In genomic region chr1:185562623-185563359, GRCh38 we compare ENCODE assay signal across 15 cellular contexts.
A peak's percentile ranks its signal among the peaks of the same experiment; 100 is the strongest.
DNase-seq lines count a peak whose midpoint lies in the region; ATAC-seq and TF ChIP-seq lines count a peak whose summit lies in the region.
"Had no signal": no experiment of that assay in that cellular context is flagged by ENCODE, and none has a peak within 500 bp of the region (broad histone marks: within the 10 kb centered on the region; RNA-seq: fewer than 3 reads in every experiment).

No MANE protein-coding gene starts in this region.

- CTCF ChIA-PET in CD8-positive, alpha-beta memory T cell (lab: Charles Lee), result interaction anchor here (0.9 kb wide), 1 partner anchor 51 kb away, joined by 3 read pairs; no protein-coding TSS in a partner anchor
- CTCF ChIA-PET in PC-3 (lab: Charles Lee), result no interaction called here

- H3K27ac Mint-ChIP-seq in CD8-positive, alpha-beta memory T cell, result peak overlapping the region in 5 of 8 donors; percentile 11 to 80 (median 27)
- H3K27ac Mint-ChIP-seq: B cell had no signal

- H4K8ac ChIP-seq in trophoblast cell (ENCODE audit: low read depth, low read length), result no peak overlapping the region

- H2BK5ac ChIP-seq in trophoblast cell (ENCODE audit: low read depth, low read length, poor library complexity), result no peak overlapping the region

- H3K27ac ChIP-seq in CD8-positive, alpha-beta memory T cell (ENCODE audit: low read depth, low read length), result no peak overlapping the region
- H3K27ac ChIP-seq in PC-3 (ENCODE audit: low read length) (no peak overlapping the region), trophoblast cell (ENCODE audit: low read depth, low read length) (no peak overlapping the region)

- no peak overlapping the region for H3K4me3 Mint-ChIP-seq in CD8-positive, alpha-beta memory T cell
- H3K4me3 Mint-ChIP-seq: B cell had no signal

- no peaks in the 10 kb centered on the region for H4K20me1 ChIP-seq in PC-3 (ENCODE audit: low read length)

- no peak overlapping the region for H3K18ac ChIP-seq in trophoblast cell (ENCODE audit: low read length)

- no peaks in the 10 kb centered on the region for H3K27me3 ChIP-seq in CD8-positive, alpha-beta memory T cell (ENCODE audit: insufficient read depth, low read length, poor library complexity, severe bottlenecking)
- no peaks in the 10 kb centered on the region for H3K27me3 ChIP-seq in PC-3 (ENCODE audit: low read length)
- H3K27me3 ChIP-seq in trophoblast cell (ENCODE audit: insufficient read depth, low read length), result no peaks in the 10 kb centered on the region

- H3F3A ChIP-seq in PC-3 (ENCODE audit: low read length, unreplicated experiment), result no peaks in the 10 kb centered on the region

- H3K4me1 ChIP-seq in CD8-positive, alpha-beta memory T cell (ENCODE audit: insufficient read depth, low read length), result peaks cover 61% of the 10 kb centered on the region
- H3K4me1 ChIP-seq in PC-3 (ENCODE audit: insufficient read depth, low read length), result peaks cover 26% of the 10 kb centered on the region
- peaks cover 0 to 16% of the 10 kb centered on the region in 2 experiments for H3K4me1 ChIP-seq in trophoblast cell (ENCODE audit: control insufficient read depth in 1 of 2, insufficient read depth in 2 of 2, low read length in 2 of 2)

- TF ChIP-seq CTCF in PC-3 (conservative IDR thresholded peaks at IDR 0.05; ENCODE audit: low read depth, low read length) (no peak), fibroblast of villous mesenchyme (IDR thresholded peaks at IDR 0.05; ENCODE audit: insufficient read depth, low read depth, low read length) (no peak)

- no peak overlapping the region for H4K12ac ChIP-seq in trophoblast cell (ENCODE audit: low read depth, low read length)

- no peak overlapping the region for H3K4me3 ChIP-seq in CD8-positive, alpha-beta memory T cell (ENCODE audit: low read length)
- no peak overlapping the region for H3K4me3 ChIP-seq in PC-3 (ENCODE audit: low read length)
- H3K4me3 ChIP-seq in fibroblast of villous mesenchyme (ENCODE audit: low read depth, low read length), result no peak overlapping the region
- H3K4me3 ChIP-seq in trophoblast cell (ENCODE audit: low read depth, low read length), result no peak overlapping the region

- no peaks in the 10 kb centered on the region for H3K9me2 ChIP-seq in PC-3 (replicated peaks; ENCODE audit: low read length)

- no peaks in the 10 kb centered on the region for H3K9me3 Mint-ChIP-seq in CD8-positive, alpha-beta memory T cell

- peaks cover 31% of the 10 kb centered on the region for H3K79me1 ChIP-seq in trophoblast cell (ENCODE audit: low read length)

- H3K79me2 ChIP-seq in PC-3 (ENCODE audit: low read length) (no peaks in the 10 kb centered on the region), trophoblast cell (ENCODE audit: control insufficient read depth, insufficient read depth, low read length, poor library complexity) (peaks cover 4% of the 10 kb centered on the region)

- peak overlapping the region; percentile 94 for H2BK12ac ChIP-seq in trophoblast cell (ENCODE audit: low read length)

- no peak overlapping the region for H3K9ac ChIP-seq in PC-3 (ENCODE audit: low read length)
- H3K9ac ChIP-seq in trophoblast cell (ENCODE audit: low read length), result no peak overlapping the region

- H3K9me3 ChIP-seq in CD8-positive, alpha-beta memory T cell (ENCODE audit: low read length), result no peaks in the 10 kb centered on the region
- H3K9me3 ChIP-seq in PC-3 (ENCODE audit: low read length), result no peaks in the 10 kb centered on the region
- no peaks in the 10 kb centered on the region for H3K9me3 ChIP-seq in trophoblast cell (ENCODE audit: insufficient read depth, low read depth, low read length)

- ATAC-seq in PC-3, result no peak; the same call in 1 of the 2 replicates
- ATAC-seq: HepG2 had no signal

- H3K4ac ChIP-seq in trophoblast cell (ENCODE audit: low read depth, low read length), result no peak overlapping the region

- no peak for DNase-seq in CD8-positive, alpha-beta memory T cell
- DNase-seq in PC-3 (peak; percentile 59), fibroblast of villous mesenchyme (ENCODE audit: low read depth) (peak; percentile 23), trophoblast cell (no peak), DMS53 treated with DMSO at 0.1 percent for 48 hours (lab: John Stamatoyannopoulos, UW; ENCODE audit: unreplicated experiment) (no peak)
- DNase-seq in activated CD4-positive, alpha-beta T cell treated with anti-CD3 and anti-CD28 coated beads, Interleukin-2, amount 50 U/mL, for 1 hour, result no peak
- no peak for DNase-seq in stimulated activated CD4-positive, alpha-beta T cell treated with anti-CD3 and anti-CD28 coated beads, Interleukin-2, amount 100 ng/mL, for 24 hours
- DNase-seq: H7; Kasumi-1; NCI-H1436; NCI-H2081 treated with DMSO at 0.1 percent for 48 hours; NCI-H526; NK-92 treated with Interleukin-12 subunit alpha and Interleukin-12 subunit beta, amount 100 ng/mL, for 24 hours had no signal

- H3K4me2 ChIP-seq in PC-3 (ENCODE audit: low read length), result no peak overlapping the region
- no peak overlapping the region for H3K4me2 ChIP-seq in trophoblast cell (ENCODE audit: low read length)

- no peaks in the 10 kb centered on the region for H3K36me3 Mint-ChIP-seq in CD8-positive, alpha-beta memory T cell

- no peaks in the 10 kb centered on the region for H3K36me3 ChIP-seq in CD8-positive, alpha-beta memory T cell (ENCODE audit: insufficient read depth, low read length)
- H3K36me3 ChIP-seq in PC-3 (ENCODE audit: low read depth, low read length) (no peaks in the 10 kb centered on the region), trophoblast cell (ENCODE audit: control insufficient read depth in 1 of 2, insufficient read depth in 2 of 2, low read length in 2 of 2) (no peaks in the 10 kb centered on the region)

- H4K91ac ChIP-seq in trophoblast cell (ENCODE audit: low read depth, low read length), result no peak overlapping the region

- peaks cover 73 to 82% (median 81%) of the 10 kb centered on the region in 3 donors for H3K4me1 Mint-ChIP-seq in CD8-positive, alpha-beta memory T cell

- H2AK5ac ChIP-seq in trophoblast cell (ENCODE audit: low read length), result no peak overlapping the region

- intact Hi-C loops in PC-3 (cut with micrococcal nuclease), result loop anchor here (10.0 kb wide), 2 partner anchors 98 to 248 kb away; partner anchors contain the start of gene IVNS1ABP

- H2BK120ac ChIP-seq in trophoblast cell (ENCODE audit: insufficient read depth, low read length, poor library complexity), result peak overlapping the region; percentile 38

- no CpG with 5 or more reads among the region's 6 CpGs for WGBS in trophoblast cell (ENCODE audit: extremely low coverage, insufficient coverage, insufficient read length)

- BruUV-seq in PC-3 (replicated peaks; lab: Mats Ljungman, UMichigan), result no TSS peak

- H3K14ac ChIP-seq in trophoblast cell (ENCODE audit: low read length), result peak overlapping the region; percentile 40

- no peak overlapping the region for H3K23ac ChIP-seq in trophoblast cell (ENCODE audit: low read length)

- H3K27me3 Mint-ChIP-seq in CD8-positive, alpha-beta memory T cell, result no peaks in the 10 kb centered on the region
- H3K27me3 Mint-ChIP-seq: B cell had no signal

- POLR2A ChIA-PET in CD8-positive, alpha-beta memory T cell (lab: Charles Lee), result no interaction called here
- POLR2A ChIA-PET in PC-3 (lab: Charles Lee; ENCODE audit: unreplicated experiment), result no interaction called here

- H2AFZ ChIP-seq in PC-3 (ENCODE audit: low read length) (no peak overlapping the region; the same call in 1 of the 2 replicates), trophoblast cell (ENCODE audit: insufficient read depth, low read length, poor library complexity) (no peak overlapping the region)

Comparison
In these comparisons a context has a peak if more than half of its experiments do, and no peak if none do; other contexts are left out.
1. DNase-seq: peak in PC-3 (single experiment) and fibroblast of villous mesenchyme (single experiment); none in CD8-positive, alpha-beta memory T cell (0 of 5), trophoblast cell (0 of 2), activated CD4-positive, alpha-beta T cell treated with anti-CD3 and anti-CD28 coated beads, Interleukin-2, amount 50 U/mL, for 1 hour (single experiment), DMS53 treated with DMSO at 0.1 percent for 48 hours (single experiment) and stimulated activated CD4-positive, alpha-beta T cell treated with anti-CD3 and anti-CD28 coated beads, Interleukin-2, amount 100 ng/mL, for 24 hours (0 of 2).